7 cellular contexts compared by ENCODE assay signal in genomic region chr7:4681218-4681851, GRCh38. TPM values are rescaled to one million over a fixed set of nuclear protein-coding genes. Genes with fewer than 3 reads are reported as not detected.
A peak's percentile ranks its signal among the peaks of the same experiment; 100 is the strongest.
DNase-seq lines count a peak whose midpoint lies in the region; FAIRE-seq and TF ChIP-seq lines count a peak whose summit lies in the region.

No MANE protein-coding gene starts in this region.

- H4K20me1 ChIP-seq in keratinocyte (ENCODE audit: control insufficient read depth, extremely low read depth, insufficient read depth, low read length) = no peaks in the 10 kb centered on the region

- peak overlapping the region; percentile 80 to 94 (median 84) for H3K4me3 Mint-ChIP-seq in IgD-negative memory B cell

- H3K36me3 Mint-ChIP-seq in IgD-negative memory B cell = peaks cover 4% of the 10 kb centered on the region

- H3K9ac ChIP-seq in keratinocyte (ENCODE audit: control insufficient read depth, extremely low read depth, insufficient read depth, low read length) (peak overlapping the region; percentile 63), subcutaneous abdominal adipose tissue (ENCODE audit: low read length in 5 of 5) (peak overlapping the region in 2 of 5 donors; percentile 32 to 73)

- FAIRE-seq in keratinocyte (lab: Jason Lieb, UNC) = no peak

- H3K9me3 Mint-ChIP-seq in IgD-negative memory B cell = no peaks in the 10 kb centered on the region

- H3K27ac ChIP-seq in keratinocyte (ENCODE audit: control insufficient read depth, insufficient read depth, low read length) (no peak overlapping the region), subcutaneous abdominal adipose tissue (ENCODE audit: low read depth, low read length) (no peak overlapping the region)

- dilution Hi-C loops in keratinocyte (cut with MboI; ENCODE audit: extremely low pct_ligation_motif_present, low sequenced_read_pairs) = no loop called here

- TF ChIP-seq CTCF in keratinocyte (optimal IDR thresholded peaks at IDR 0.05 in 1 of 3, IDR thresholded peaks at IDR 0.05 in 1 of 3, conservative IDR thresholded peaks at IDR 0.05 in 1 of 3; ENCODE audit: extremely low read depth in 1 of 3, insufficient read depth in 2 of 3, low read length in 3 of 3) = no peak

- peak; percentile 26 for DNase-seq in activated CD8-positive, alpha-beta memory T cell treated with anti-CD3 and anti-CD28 coated beads, Interleukin-2, amount 50 U/mL, for 4 hours
- DNase-seq in keratinocyte (ENCODE audit: low read depth, low spot score) = no peak
- DNase-seq in SHP77 treated with DMSO at 0.1 percent for 48 hours (lab: John Stamatoyannopoulos, UW) = no peak
- no peak for DNase-seq in COR-L47 (lab: John Stamatoyannopoulos, UW)
- no peak for DNase-seq in occipital lobe (lab: John Stamatoyannopoulos, UW)

- H3K4me1 ChIP-seq in keratinocyte (ENCODE audit: control insufficient read depth, extremely low read depth, insufficient read depth, low read length) = peaks cover 14% of the 10 kb centered on the region
- H3K4me1 ChIP-seq in subcutaneous abdominal adipose tissue (ENCODE audit: control insufficient read depth in 5 of 5, insufficient read depth in 5 of 5, low read length in 5 of 5) = peaks cover 0 to 30% (median 27%) of the 10 kb centered on the region in 5 donors

- H3K27me3 ChIP-seq in keratinocyte (ENCODE audit: control insufficient read depth, extremely low read depth, insufficient read depth, low read length) (no peaks in the 10 kb centered on the region), subcutaneous abdominal adipose tissue (ENCODE audit: control insufficient read depth in 5 of 5, insufficient read depth in 4 of 5, low read length in 5 of 5) (no peaks in the 10 kb centered on the region)

- H3K79me2 ChIP-seq in keratinocyte (ENCODE audit: control insufficient read depth, insufficient read depth, low read length) = peaks cover 34% of the 10 kb centered on the region

- H3K4me2 ChIP-seq in keratinocyte (ENCODE audit: control insufficient read depth, extremely low read depth, insufficient read depth, low read depth, low read length) = peak overlapping the region; percentile 60

- H3K36me3 ChIP-seq in keratinocyte (ENCODE audit: control insufficient read depth in 2 of 2, extremely low read depth in 1 of 2, insufficient read depth in 2 of 2, low read length in 2 of 2) (peaks cover 0 to 3% of the 10 kb centered on the region in 2 experiments), subcutaneous abdominal adipose tissue (ENCODE audit: control insufficient read depth in 5 of 5, insufficient read depth in 5 of 5, low read length in 5 of 5) (no peaks in the 10 kb centered on the region)

- peaks cover 14 to 19% (median 15%) of the 10 kb centered on the region in 3 donors for H3K4me1 Mint-ChIP-seq in IgD-negative memory B cell

- H3K4me3 ChIP-seq in keratinocyte (ENCODE audit: control insufficient read depth in 2 of 3, extremely low read depth in 1 of 3, insufficient read depth in 2 of 3, low read depth in 1 of 3, low read length in 3 of 3) (peak overlapping the region; percentile 18 to 38 (median 35)), subcutaneous abdominal adipose tissue (ENCODE audit: low read depth in 1 of 5, low read length in 5 of 5) (peak overlapping the region in 4 of 5 donors; percentile 37 to 67 (median 50))

- H3K9me3 ChIP-seq in keratinocyte (ENCODE audit: control insufficient read depth, low read depth, low read length) = no peaks in the 10 kb centered on the region
- peaks cover 0 to 3% (median 0%) of the 10 kb centered on the region in 5 donors for H3K9me3 ChIP-seq in subcutaneous abdominal adipose tissue (ENCODE audit: control insufficient read depth in 5 of 5, low read length in 5 of 5)

- H2AFZ ChIP-seq in keratinocyte (ENCODE audit: control insufficient read depth, low read length) = peak overlapping the region; percentile 66

- peaks cover 1% of the 10 kb centered on the region for H3K27me3 Mint-ChIP-seq in IgD-negative memory B cell

- H3K9me1 ChIP-seq in keratinocyte (ENCODE audit: control insufficient read depth, extremely low read depth, insufficient read depth, low read length) = no peaks in the 10 kb centered on the region

- peak overlapping the region; percentile 76 to 93 (median 86) for H3K27ac Mint-ChIP-seq in IgD-negative memory B cell

RNA-seq across cellular contexts. Expression of gene FOXK1, which starts 0.8 kb away (rescaled TPM):
- 2.3 TPM for polyA plus RNA-seq in IgD-negative memory B cell
- polyA plus RNA-seq in keratinocyte = 4.0 to 9.6 TPM (median 4.4 TPM) in 3 replicates
- 2.9 TPM for polyA plus RNA-seq in keratinocyte (2011; ENCODE audit: low read depth)
- 3.9 and 5.8 TPM in 2 replicates for polyA plus RNA-seq in keratinocyte (2011; cell fraction: cytosol; rRNA removed)
- 24.7 and 28.6 TPM in 2 replicates for polyA plus RNA-seq in keratinocyte (2011; cell fraction: nucleus; rRNA removed)
- 8.4 and 13.3 TPM in 2 replicates for polyA plus RNA-seq in keratinocyte (2012; ENCODE audit: low replicate concordance)
- polyA minus RNA-seq in keratinocyte = 11.9 to 34.8 TPM (median 13.2 TPM) in 3 replicates
- polyA minus RNA-seq in keratinocyte (2011; cell fraction: cytosol; rRNA and poly(A)+ RNA removed) = 25.7 TPM
- 33.9 and 37.3 TPM in 2 replicates for polyA minus RNA-seq in keratinocyte (2011; cell fraction: nucleus; rRNA and poly(A)+ RNA removed)
- 19.8 TPM for total RNA-seq in occipital lobe
